8 cellular contexts compared by ENCODE assay signal in genomic region chr11:130002846-130003716, GRCh38. TPM values are rescaled to one million over a fixed set of nuclear protein-coding genes. Genes with fewer than 3 reads are reported as not detected.
DNase-seq lines count a peak whose midpoint lies in the region; ATAC-seq and TF ChIP-seq lines count a peak whose summit lies in the region.

No MANE protein-coding gene starts in this region.

- H3K36me3 ChIP-seq in vagina, result no peaks in the 10 kb centered on the region

- intact Hi-C loops in vagina (cut with DNase I), result loop anchor here (5.0 kb wide), 1 partner anchor 64 kb away; the partner anchor contains the start of gene APLP2

- peak overlapping the region; percentile 99 for H3K27ac ChIP-seq in vagina

- TF ChIP-seq POLR2A in vagina (IDR thresholded peaks at IDR 0.05), result peak; percentile 58 to 77

- DNase-seq in NCI-H2029 (lab: John Stamatoyannopoulos, UW) (peak; percentile 99), T-helper 9 cell (peak; percentile 76), astrocyte of the cerebellum (ENCODE audit: low read depth) (peak; percentile 97), hepatic stellate cell (ENCODE audit: low spot score) (peak; percentile 98), putamen (ENCODE audit: low spot score) (peak; percentile 98), vagina (ENCODE audit: extremely low spot score in 2 of 2) (peak; percentile 98 to 99)

- in situ Hi-C loops in astrocyte of the cerebellum (cut with HindIII; ENCODE audit: low sequenced_read_pairs), result no loop called here

- peaks cover 21% of the 10 kb centered on the region for H3K4me1 ChIP-seq in vagina

- H3K4me3 ChIP-seq in astrocyte of the cerebellum (ENCODE audit: low read depth, low read length) (peak overlapping the region; percentile 48), vagina (peak overlapping the region; percentile 79 to 95)

- no peaks in the 10 kb centered on the region for H3K9me3 ChIP-seq in vagina

- H3K27me3 ChIP-seq in vagina, result no peaks in the 10 kb centered on the region

- ATAC-seq in GM18508 (IDR thresholded peaks at IDR 0.05; ENCODE audit: insufficient read depth, unreplicated experiment), result peak; percentile 76
- ATAC-seq in HG02981 (IDR thresholded peaks at IDR 0.05; ENCODE audit: unreplicated experiment), result peak; percentile 73

- TF ChIP-seq CTCF in astrocyte of the cerebellum (IDR thresholded peaks at IDR 0.05; ENCODE audit: low read depth, low read length, missing control alignments), result no peak
- no peak for TF ChIP-seq CTCF in vagina (IDR thresholded peaks at IDR 0.05)

RNA-seq across cellular contexts. Expression of gene PRDM10, which starts 0.4 kb away (rescaled TPM):
- total RNA-seq in vagina, result 11.3 TPM

Comparison
In these comparisons a context has a peak if more than half of its experiments do, and no peak if none do; other contexts are left out.
1. Peak in every context shown above with its lines: DNase-seq, ATAC-seq, H3K4me3 ChIP-seq and H3K27ac ChIP-seq.